1 cellular context compared by ENCODE assay signal in genomic region chr10:1411956-1412355, GRCh38.
TF ChIP-seq lines count a peak whose summit lies in the region.

No MANE protein-coding gene starts in this region.

TF ChIP-seq in K562, 482 proteins besides CTCF, POLR2A, EP300 and RAD21 (continued from another document):
- TF ChIP-seq ZNF24 (IDR thresholded peaks at IDR 0.05) (no peak), MCM2 (IDR thresholded peaks at IDR 0.05; ENCODE audit: low read depth) (no peak), ASH1L (IDR thresholded peaks at IDR 0.05; ENCODE audit: borderline replicate concordance, low read depth, partially characterized antibody) (no peak), PHF20 (IDR thresholded peaks at IDR 0.05; ENCODE audit: partially characterized antibody) (no peak), CHCHD3 (CRISPR knock-in tag; IDR thresholded peaks at IDR 0.05) (no peak), RBM15 (IDR thresholded peaks at IDR 0.05; ENCODE audit: insufficient read depth, low read length) (no peak), ARID2 (IDR thresholded peaks at IDR 0.05) (no peak), MAFF (IDR thresholded peaks at IDR 0.05; ENCODE audit: low read length) (no peak), DPF2 (IDR thresholded peaks at IDR 0.05) (no peak), ZNF12 (CRISPR knock-in tag; IDR thresholded peaks at IDR 0.05) (no peak), SFPQ (IDR thresholded peaks at IDR 0.05; ENCODE audit: low read depth, low read length) (no peak), ARID4B (CRISPR knock-in tag; IDR thresholded peaks at IDR 0.05) (no peak), TCF3 (CRISPR knock-in tag; IDR thresholded peaks at IDR 0.05) (no peak), ZFP30 (CRISPR knock-in tag; IDR thresholded peaks at IDR 0.05; ENCODE audit: borderline replicate concordance) (no peak)
- TF ChIP-seq, protein P1, sequence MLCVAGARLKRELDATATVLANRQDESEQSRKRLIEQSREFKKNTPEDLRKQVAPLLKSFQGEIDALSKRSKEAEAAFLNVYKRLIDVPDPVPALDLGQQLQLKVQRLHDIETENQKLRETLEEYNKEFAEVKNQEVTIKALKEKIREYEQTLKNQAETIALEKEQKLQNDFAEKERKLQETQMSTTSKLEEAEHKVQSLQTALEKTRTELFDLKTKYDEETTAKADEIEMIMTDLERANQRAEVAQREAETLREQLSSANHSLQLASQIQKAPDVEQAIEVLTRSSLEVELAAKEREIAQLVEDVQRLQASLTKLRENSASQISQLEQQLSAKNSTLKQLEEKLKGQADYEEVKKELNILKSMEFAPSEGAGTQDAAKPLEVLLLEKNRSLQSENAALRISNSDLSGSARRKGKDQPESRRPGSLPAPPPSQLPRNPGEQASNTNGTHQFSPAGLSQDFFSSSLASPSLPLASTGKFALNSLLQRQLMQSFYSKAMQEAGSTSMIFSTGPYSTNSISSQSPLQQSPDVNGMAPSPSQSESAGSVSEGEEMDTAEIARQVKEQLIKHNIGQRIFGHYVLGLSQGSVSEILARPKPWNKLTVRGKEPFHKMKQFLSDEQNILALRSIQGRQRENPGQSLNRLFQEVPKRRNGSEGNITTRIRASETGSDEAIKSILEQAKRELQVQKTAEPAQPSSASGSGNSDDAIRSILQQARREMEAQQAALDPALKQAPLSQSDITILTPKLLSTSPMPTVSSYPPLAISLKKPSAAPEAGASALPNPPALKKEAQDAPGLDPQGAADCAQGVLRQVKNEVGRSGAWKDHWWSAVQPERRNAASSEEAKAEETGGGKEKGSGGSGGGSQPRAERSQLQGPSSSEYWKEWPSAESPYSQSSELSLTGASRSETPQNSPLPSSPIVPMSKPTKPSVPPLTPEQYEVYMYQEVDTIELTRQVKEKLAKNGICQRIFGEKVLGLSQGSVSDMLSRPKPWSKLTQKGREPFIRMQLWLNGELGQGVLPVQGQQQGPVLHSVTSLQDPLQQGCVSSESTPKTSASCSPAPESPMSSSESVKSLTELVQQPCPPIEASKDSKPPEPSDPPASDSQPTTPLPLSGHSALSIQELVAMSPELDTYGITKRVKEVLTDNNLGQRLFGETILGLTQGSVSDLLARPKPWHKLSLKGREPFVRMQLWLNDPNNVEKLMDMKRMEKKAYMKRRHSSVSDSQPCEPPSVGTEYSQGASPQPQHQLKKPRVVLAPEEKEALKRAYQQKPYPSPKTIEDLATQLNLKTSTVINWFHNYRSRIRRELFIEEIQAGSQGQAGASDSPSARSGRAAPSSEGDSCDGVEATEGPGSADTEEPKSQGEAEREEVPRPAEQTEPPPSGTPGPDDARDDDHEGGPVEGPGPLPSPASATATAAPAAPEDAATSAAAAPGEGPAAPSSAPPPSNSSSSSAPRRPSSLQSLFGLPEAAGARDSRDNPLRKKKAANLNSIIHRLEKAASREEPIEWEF (CRISPR knock-in tag; IDR thresholded peaks at IDR 0.05): no peak
- TF ChIP-seq, protein P2, sequence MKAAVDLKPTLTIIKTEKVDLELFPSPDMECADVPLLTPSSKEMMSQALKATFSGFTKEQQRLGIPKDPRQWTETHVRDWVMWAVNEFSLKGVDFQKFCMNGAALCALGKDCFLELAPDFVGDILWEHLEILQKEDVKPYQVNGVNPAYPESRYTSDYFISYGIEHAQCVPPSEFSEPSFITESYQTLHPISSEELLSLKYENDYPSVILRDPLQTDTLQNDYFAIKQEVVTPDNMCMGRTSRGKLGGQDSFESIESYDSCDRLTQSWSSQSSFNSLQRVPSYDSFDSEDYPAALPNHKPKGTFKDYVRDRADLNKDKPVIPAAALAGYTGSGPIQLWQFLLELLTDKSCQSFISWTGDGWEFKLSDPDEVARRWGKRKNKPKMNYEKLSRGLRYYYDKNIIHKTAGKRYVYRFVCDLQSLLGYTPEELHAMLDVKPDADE (conservative IDR thresholded peaks at IDR 0.05; ENCODE audit: control insufficient read depth, low read depth, low read length): no peak
- TF ChIP-seq, protein P3, sequence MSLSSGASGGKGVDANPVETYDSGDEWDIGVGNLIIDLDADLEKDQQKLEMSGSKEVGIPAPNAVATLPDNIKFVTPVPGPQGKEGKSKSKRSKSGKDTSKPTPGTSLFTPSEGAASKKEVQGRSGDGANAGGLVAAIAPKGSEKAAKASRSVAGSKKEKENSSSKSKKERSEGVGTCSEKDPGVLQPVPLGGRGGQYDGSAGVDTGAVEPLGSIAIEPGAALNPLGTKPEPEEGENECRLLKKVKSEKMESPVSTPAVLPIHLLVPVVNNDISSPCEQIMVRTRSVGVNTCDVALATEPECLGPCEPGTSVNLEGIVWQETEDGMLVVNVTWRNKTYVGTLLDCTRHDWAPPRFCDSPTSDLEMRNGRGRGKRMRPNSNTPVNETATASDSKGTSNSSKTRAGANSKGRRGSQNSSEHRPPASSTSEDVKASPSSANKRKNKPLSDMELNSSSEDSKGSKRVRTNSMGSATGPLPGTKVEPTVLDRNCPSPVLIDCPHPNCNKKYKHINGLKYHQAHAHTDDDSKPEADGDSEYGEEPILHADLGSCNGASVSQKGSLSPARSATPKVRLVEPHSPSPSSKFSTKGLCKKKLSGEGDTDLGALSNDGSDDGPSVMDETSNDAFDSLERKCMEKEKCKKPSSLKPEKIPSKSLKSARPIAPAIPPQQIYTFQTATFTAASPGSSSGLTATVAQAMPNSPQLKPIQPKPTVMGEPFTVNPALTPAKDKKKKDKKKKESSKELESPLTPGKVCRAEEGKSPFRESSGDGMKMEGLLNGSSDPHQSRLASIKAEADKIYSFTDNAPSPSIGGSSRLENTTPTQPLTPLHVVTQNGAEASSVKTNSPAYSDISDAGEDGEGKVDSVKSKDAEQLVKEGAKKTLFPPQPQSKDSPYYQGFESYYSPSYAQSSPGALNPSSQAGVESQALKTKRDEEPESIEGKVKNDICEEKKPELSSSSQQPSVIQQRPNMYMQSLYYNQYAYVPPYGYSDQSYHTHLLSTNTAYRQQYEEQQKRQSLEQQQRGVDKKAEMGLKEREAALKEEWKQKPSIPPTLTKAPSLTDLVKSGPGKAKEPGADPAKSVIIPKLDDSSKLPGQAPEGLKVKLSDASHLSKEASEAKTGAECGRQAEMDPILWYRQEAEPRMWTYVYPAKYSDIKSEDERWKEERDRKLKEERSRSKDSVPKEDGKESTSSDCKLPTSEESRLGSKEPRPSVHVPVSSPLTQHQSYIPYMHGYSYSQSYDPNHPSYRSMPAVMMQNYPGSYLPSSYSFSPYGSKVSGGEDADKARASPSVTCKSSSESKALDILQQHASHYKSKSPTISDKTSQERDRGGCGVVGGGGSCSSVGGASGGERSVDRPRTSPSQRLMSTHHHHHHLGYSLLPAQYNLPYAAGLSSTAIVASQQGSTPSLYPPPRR (CRISPR knock-in tag; IDR thresholded peaks at IDR 0.05; ENCODE audit: borderline replicate concordance): no peak
TF ChIP-seq in K562: peak in this region for 0.
